In the genomic region with DNA sequence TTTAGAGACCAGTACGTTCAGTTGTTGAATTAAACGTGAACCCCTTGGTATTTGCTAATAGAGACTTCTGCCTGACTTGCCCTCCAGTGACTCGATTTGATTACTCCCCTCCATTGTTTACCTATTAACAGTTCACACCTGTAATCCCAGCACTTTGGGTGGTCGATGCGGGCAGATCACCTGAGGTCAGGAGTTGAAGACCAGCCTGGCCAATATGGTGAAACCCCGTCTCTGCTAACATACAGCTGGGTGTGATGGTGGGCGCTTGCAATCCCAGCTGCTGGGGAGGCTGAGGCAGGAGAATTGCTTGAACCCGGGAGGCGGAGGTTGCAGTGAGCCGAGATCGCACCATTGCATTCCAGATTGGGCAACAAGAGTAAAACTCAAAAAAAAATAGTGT, we compare ENCODE assay signal across 4 cellular contexts. TPM values are rescaled to one million over a fixed set of nuclear protein-coding genes. Genes with fewer than 3 reads are reported as not detected.
"Had no signal": no experiment of that assay in that cellular context is flagged by ENCODE, and none has a peak within 500 bp of the region (broad histone marks: within the 10 kb centered on the region; RNA-seq: fewer than 3 reads in every experiment).

No MANE protein-coding gene starts in this region.

RNA-seq across cellular contexts. Expression of a gene that starts 22.9 kb away (rescaled TPM):
- total RNA-seq: activated B cell treated with CpG ODN at 0.5 μM for 24 hours, M059J, NCI-H460, RPMI7951 had no signal
